Comparison of ENCODE assay signal across 10 cellular contexts in the genomic region with DNA sequence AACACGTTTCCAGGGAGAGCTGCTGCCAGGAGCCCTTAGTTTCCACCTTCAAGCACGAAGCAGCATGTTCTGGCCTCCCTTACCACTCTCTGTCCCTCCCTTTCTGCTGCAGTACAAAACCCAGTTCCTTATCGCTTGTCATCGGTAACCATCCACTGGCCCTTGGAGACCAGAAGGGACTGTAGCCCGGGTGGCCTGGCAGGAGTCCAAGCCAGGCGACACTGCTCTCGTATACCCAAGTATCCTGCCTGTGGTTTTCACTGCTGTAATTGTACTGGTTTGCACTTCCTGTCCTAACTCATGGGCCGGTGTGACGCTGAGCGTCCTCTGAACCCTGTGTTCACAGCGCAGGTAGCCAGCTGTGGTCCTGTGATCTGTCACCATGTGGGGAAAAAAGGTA.
A peak's percentile ranks its signal among the peaks of the same experiment; 100 is the strongest.
DNase-seq lines count a peak whose midpoint lies in the region; ATAC-seq and TF ChIP-seq lines count a peak whose summit lies in the region.
"Had no signal": no experiment of that assay in that cellular context is flagged by ENCODE, and none has a peak within 500 bp of the region (broad histone marks: within the 10 kb centered on the region; RNA-seq: fewer than 3 reads in every experiment).

No MANE protein-coding gene starts in this region.

- H3K79me2 ChIP-seq in PC-9 (ENCODE audit: low read depth) = no peaks in the 10 kb centered on the region

- no peaks in the 10 kb centered on the region for H3K36me3 ChIP-seq in BLaER1 treated with 17β-estradiol and CSF1 and Interleukin-3, amounts not matched to agents 10 nM and 100 nM
- H3K36me3 ChIP-seq in left ventricle myocardium inferior = no peaks in the 10 kb centered on the region
- no peaks in the 10 kb centered on the region for H3K36me3 ChIP-seq in PC-9 (ENCODE audit: low read depth)
- H3K36me3 ChIP-seq: cardiac muscle cell had no signal

- no peaks in the 10 kb centered on the region for H4K20me1 ChIP-seq in BLaER1 treated with 17β-estradiol and CSF1 and Interleukin-3, amounts not matched to agents 10 nM and 100 nM
- no peaks in the 10 kb centered on the region for H4K20me1 ChIP-seq in PC-9 (ENCODE audit: insufficient read depth)

- TF ChIP-seq CTCF in left ventricle myocardium inferior (IDR thresholded peaks at IDR 0.05; ENCODE audit: borderline replicate concordance) (no peak), PC-9 (conservative IDR thresholded peaks at IDR 0.05) (no peak), GM10248 (IDR thresholded peaks at IDR 0.05; ENCODE audit: control extremely low read depth, extremely low read depth, low read depth, missing control alignments) (no peak)

- H3K4me2 ChIP-seq in BLaER1 treated with 17β-estradiol and CSF1 and Interleukin-3, amounts not matched to agents 10 nM and 100 nM = peak overlapping the region; percentile 52 to 79 (median 62)
- no peak overlapping the region for H3K4me2 ChIP-seq in PC-9

- ATAC-seq in GM19043 (IDR thresholded peaks at IDR 0.05; ENCODE audit: low read depth, unreplicated experiment) = peak; percentile 82

- no peak overlapping the region for H3K4me3 ChIP-seq in BLaER1 treated with 17β-estradiol and CSF1 and Interleukin-3, amounts not matched to agents 10 nM and 100 nM
- H3K4me3 ChIP-seq in left ventricle myocardium inferior (no peak overlapping the region), PC-9 (no peak overlapping the region)
- H3K4me3 ChIP-seq: cardiac muscle cell had no signal

- peaks cover 19 to 32% (median 26%) of the 10 kb centered on the region in 10 experiments for H3K4me1 ChIP-seq in BLaER1 treated with 17β-estradiol and CSF1 and Interleukin-3, amounts not matched to agents 10 nM and 100 nM
- H3K4me1 ChIP-seq in left ventricle myocardium inferior (peaks cover 7% of the 10 kb centered on the region), PC-9 (replicated peaks; ENCODE audit: insufficient read depth) (no peaks in the 10 kb centered on the region)

- H2AFZ ChIP-seq in PC-9 = no peak overlapping the region

- no TSS peak for BruUV-seq in PC-9 (replicated peaks; lab: Mats Ljungman, UMichigan)

- no peak overlapping the region for H3K27ac ChIP-seq in BLaER1 treated with 17β-estradiol and CSF1 and Interleukin-3, amounts not matched to agents 10 nM and 100 nM
- H3K27ac ChIP-seq in left ventricle myocardium inferior (replicated peaks) (no peak overlapping the region), PC-9 (no peak overlapping the region)
- H3K27ac ChIP-seq: cardiac muscle cell had no signal

- H3K27me3 ChIP-seq in BLaER1 treated with 17β-estradiol and CSF1 and Interleukin-3, amounts not matched to agents 10 nM and 100 nM = no peaks in the 10 kb centered on the region; a peak in 1 of 22 replicates
- H3K27me3 ChIP-seq in left ventricle myocardium inferior (ENCODE audit: low read depth) (peaks cover 38% of the 10 kb centered on the region), PC-9 (ENCODE audit: insufficient read depth, low read depth) (peaks cover 29% of the 10 kb centered on the region)
- H3K27me3 ChIP-seq: cardiac muscle cell had no signal

- intact Hi-C loops in left ventricle myocardium inferior (cut with micrococcal nuclease) (no loop called here), PC-9 (cut with micrococcal nuclease; ENCODE audit: unreplicated experiment) (no loop called here)

- H3K9me2 ChIP-seq in PC-9 (ENCODE audit: insufficient read depth) = no peaks in the 10 kb centered on the region

- H3F3A ChIP-seq in PC-9 (ENCODE audit: insufficient read depth, low read depth) = no peaks in the 10 kb centered on the region

- CTCF ChIA-PET in PC-9 (lab: Charles Lee) (no interaction called here), GM10248 (lab: Yijun Ruan, JAX) (no interaction called here)

- no peak overlapping the region for H3K9ac ChIP-seq in BLaER1 treated with 17β-estradiol and CSF1 and Interleukin-3, amounts not matched to agents 10 nM and 100 nM

- H3K9me3 ChIP-seq in BLaER1 treated with 17β-estradiol and CSF1 and Interleukin-3, amounts not matched to agents 10 nM and 100 nM (replicated peaks in 1 of 11) = no peaks in the 10 kb centered on the region
- no peaks in the 10 kb centered on the region for H3K9me3 ChIP-seq in left ventricle myocardium inferior (replicated peaks)
- H3K9me3 ChIP-seq in PC-9 (ENCODE audit: insufficient read depth, low read depth) = no peaks in the 10 kb centered on the region

- peak; percentile 37 for DNase-seq in NCI-H510A (lab: John Stamatoyannopoulos, UW)
- DNase-seq in left ventricle myocardium inferior = peak; percentile 33
- no peak for DNase-seq in PC-9
- no peak for DNase-seq in GM10248 (ENCODE audit: extremely low spot score)
- no peak for DNase-seq in 8988T
- no peak for DNase-seq in activated effector memory CD4-positive, alpha-beta T cell treated with anti-CD3 and anti-CD28 coated beads, Interleukin-2, amount 50 U/mL, for 16 hours
- DNase-seq: NCI-H226 had no signal

- POLR2A ChIA-PET in PC-9 (lab: Charles Lee; ENCODE audit: unreplicated experiment) (no interaction called here), GM10248 (lab: Yijun Ruan, JAX) (no interaction called here)

Comparison
In these comparisons a context has a peak if more than half of its experiments do, and no peak if none do; other contexts are left out.
1. DNase-seq: peak in NCI-H510A (single experiment) and left ventricle myocardium inferior (single experiment); none in PC-9 (0 of 2), GM10248 (single experiment), 8988T (single experiment) and activated effector memory CD4-positive, alpha-beta T cell treated with anti-CD3 and anti-CD28 coated beads, Interleukin-2, amount 50 U/mL, for 16 hours (single experiment).